ENCODE assay signal across 15 cellular contexts in the genomic region with DNA sequence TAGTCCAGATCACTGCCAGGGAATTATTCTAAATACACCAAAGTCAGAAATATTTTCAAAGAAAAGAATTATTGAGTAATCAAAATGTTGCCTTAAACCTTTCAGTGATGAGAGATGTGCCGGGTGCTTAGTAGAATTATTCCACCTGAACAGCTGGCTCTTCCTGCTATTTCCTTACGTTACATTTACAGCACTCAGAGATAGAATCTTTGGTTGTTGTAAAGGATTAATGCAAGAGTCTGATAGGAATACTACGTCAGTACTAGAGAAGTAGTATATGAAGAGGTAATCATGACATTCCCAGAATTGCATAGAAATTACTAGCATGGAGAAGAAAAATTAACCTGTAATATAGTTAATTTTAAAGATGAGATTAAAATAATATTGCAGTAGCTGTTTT. TPM values are rescaled to one million over a fixed set of nuclear protein-coding genes. Genes with fewer than 3 reads are reported as not detected.
DNase-seq lines count a peak whose midpoint lies in the region; ATAC-seq and TF ChIP-seq lines count a peak whose summit lies in the region.
"Had no signal": no experiment of that assay in that cellular context is flagged by ENCODE, and none has a peak within 500 bp of the region (broad histone marks: within the 10 kb centered on the region; RNA-seq: fewer than 3 reads in every experiment).

No MANE protein-coding gene starts in this region.

- H2AFZ ChIP-seq in smooth muscle cell (ENCODE audit: low read depth) = no peak overlapping the region

- no peak overlapping the region for H3K4me2 ChIP-seq in smooth muscle cell

- no peaks in the 10 kb centered on the region for H3K27me3 ChIP-seq in smooth muscle cell (ENCODE audit: low read depth)
- H3K27me3 ChIP-seq: esophagus muscularis mucosa had no signal

- CTCF ChIA-PET in activated CD4-positive, alpha-beta T cell treated with anti-CD3 and anti-CD28 coated beads, Interleukin-2, amount 10 ng/mL, durations not matched to agents 7 days and 5 days (lab: Charles Lee) = no interaction called here

- no peaks in the 10 kb centered on the region for H3K79me2 ChIP-seq in smooth muscle cell (ENCODE audit: low read depth)

- peak overlapping the region; percentile 85 for H3K27ac ChIP-seq in VCaP
- no peak overlapping the region for H3K27ac ChIP-seq in smooth muscle cell (ENCODE audit: low read depth)
- H3K27ac ChIP-seq: coronary artery, esophagus muscularis mucosa had no signal

- ATAC-seq in left lobe of liver (peak; percentile 42), HG03095 (IDR thresholded peaks at IDR 0.05; ENCODE audit: unreplicated experiment) (no peak), HG02884 (IDR thresholded peaks at IDR 0.05; ENCODE audit: unreplicated experiment) (no peak)
- ATAC-seq: natural killer cell had no signal

- H3K27ac Mint-ChIP-seq in HFFc6 = no peak overlapping the region
- no peak overlapping the region for H3K27ac Mint-ChIP-seq in activated CD4-positive, alpha-beta T cell treated with anti-CD3 and anti-CD28 coated beads, Interleukin-2, amount 10 ng/mL, durations not matched to agents 7 days and 5 days
- H3K27ac Mint-ChIP-seq: activated B cell treated with CpG ODN at 0.5 μM for 24 hours, natural killer cell, T-cell had no signal

- 81% methylated on average over 3 of the region's 3 CpGs for WGBS in smooth muscle cell (ENCODE audit: low lambda C conversion rate)

- no peaks in the 10 kb centered on the region for H3F3A ChIP-seq in smooth muscle cell (ENCODE audit: low read depth)

- H3K9me3 Mint-ChIP-seq in HFFc6 = no peaks in the 10 kb centered on the region
- no peaks in the 10 kb centered on the region for H3K9me3 Mint-ChIP-seq in activated CD4-positive, alpha-beta T cell treated with anti-CD3 and anti-CD28 coated beads, Interleukin-2, amount 10 ng/mL, durations not matched to agents 7 days and 5 days
- H3K9me3 Mint-ChIP-seq: activated B cell treated with CpG ODN at 0.5 μM for 24 hours, natural killer cell, T-cell had no signal

- H3K4me3 ChIP-seq in smooth muscle cell = peak overlapping the region; percentile 27
- H3K4me3 ChIP-seq: coronary artery had no signal

- no peaks in the 10 kb centered on the region for H3K9me3 ChIP-seq in smooth muscle cell (replicated peaks; ENCODE audit: low read depth)
- H3K9me3 ChIP-seq: esophagus muscularis mucosa had no signal

- H3K4me1 Mint-ChIP-seq in HFFc6 (ENCODE audit: low read depth) = peaks cover 23% of the 10 kb centered on the region
- H3K4me1 Mint-ChIP-seq in activated CD4-positive, alpha-beta T cell treated with anti-CD3 and anti-CD28 coated beads, Interleukin-2, amount 10 ng/mL, durations not matched to agents 7 days and 5 days = peaks cover 4% of the 10 kb centered on the region
- H3K4me1 Mint-ChIP-seq: natural killer cell had no signal

- H3K9ac ChIP-seq in smooth muscle cell (ENCODE audit: low read depth) = no peak overlapping the region

- TF ChIP-seq CTCF in HFFc6 (IDR thresholded peaks at IDR 0.05) (no peak), VCaP (conservative IDR thresholded peaks at IDR 0.05) (no peak), smooth muscle cell (IDR thresholded peaks at IDR 0.05; ENCODE audit: borderline replicate concordance, insufficient read depth, poor library complexity, severe bottlenecking) (no peak)

- DNase-seq in HFFc6 (no peak), left lobe of liver (ENCODE audit: low spot score) (no peak), smooth muscle cell (lab: John Stamatoyannopoulos, UW; ENCODE audit: unreplicated experiment) (no peak), 8988T (no peak)
- no peak for DNase-seq in activated CD4-positive, alpha-beta T cell treated with anti-CD3 and anti-CD28 coated beads, Interleukin-2, amount 10 ng/mL, durations not matched to agents 7 days and 5 days
- DNase-seq: activated B cell treated with CpG ODN at 0.5 μM for 24 hours, activated gamma-delta T cell treated with Interleukin-2 at 50 U/mL for 16 hours, natural killer cell, substantia nigra, T-cell had no signal

- H3K36me3 ChIP-seq in smooth muscle cell (ENCODE audit: low read depth) = no peaks in the 10 kb centered on the region
- H3K36me3 ChIP-seq: esophagus muscularis mucosa had no signal

- H3K4me1 ChIP-seq in smooth muscle cell (ENCODE audit: low read depth) = no peaks in the 10 kb centered on the region

- no peaks in the 10 kb centered on the region for H4K20me1 ChIP-seq in smooth muscle cell (ENCODE audit: low read depth)

- H3K27me3 Mint-ChIP-seq in HFFc6 (ENCODE audit: insufficient read depth) = no peaks in the 10 kb centered on the region; the same call in 1 of the 2 replicates
- peaks cover 4% of the 10 kb centered on the region for H3K27me3 Mint-ChIP-seq in activated CD4-positive, alpha-beta T cell treated with anti-CD3 and anti-CD28 coated beads, Interleukin-2, amount 10 ng/mL, durations not matched to agents 7 days and 5 days
- H3K27me3 Mint-ChIP-seq: activated B cell treated with CpG ODN at 0.5 μM for 24 hours, T-cell had no signal

- H3K36me3 Mint-ChIP-seq in HFFc6 (ENCODE audit: low read depth) = no peaks in the 10 kb centered on the region
- H3K36me3 Mint-ChIP-seq in activated CD4-positive, alpha-beta T cell treated with anti-CD3 and anti-CD28 coated beads, Interleukin-2, amount 10 ng/mL, durations not matched to agents 7 days and 5 days (ENCODE audit: low read depth) = no peaks in the 10 kb centered on the region
- H3K36me3 Mint-ChIP-seq: natural killer cell, T-cell had no signal

- POLR2A ChIA-PET in activated CD4-positive, alpha-beta T cell treated with anti-CD3 and anti-CD28 coated beads, Interleukin-2, amount 10 ng/mL, durations not matched to agents 7 days and 5 days (lab: Charles Lee) = no interaction called here

- peak overlapping the region; percentile 44; the same call in 1 of the 2 replicates for H3K4me3 Mint-ChIP-seq in HFFc6
- H3K4me3 Mint-ChIP-seq in activated CD4-positive, alpha-beta T cell treated with anti-CD3 and anti-CD28 coated beads, Interleukin-2, amount 10 ng/mL, durations not matched to agents 7 days and 5 days = no peak overlapping the region
- H3K4me3 Mint-ChIP-seq: activated B cell treated with CpG ODN at 0.5 μM for 24 hours, natural killer cell had no signal

RNA-seq across cellular contexts. Expression of gene ZDHHC23, which starts 50.9 kb away (rescaled TPM):
- 1 to 10 TPM; 4.6 to 7.5 (median 6.4) TPM for total RNA-seq in HFFc6 (2021; fragmentation: NEBNext Ultra II Directional; extraction: Animal tissue kit (Norgen Biotek cat#: 25700))
- total RNA-seq in left lobe of liver (11.7 TPM), smooth muscle cell (0.36 and 0.94 TPM in 2 replicates)
- 0.66 TPM in 1 of 2 replicates, not detected in the other for polyA plus RNA-seq in smooth muscle cell
- 1 to 10 TPM; 2.8 to 3.3 TPM for total RNA-seq in activated CD4-positive, alpha-beta T cell treated with anti-CD3 and anti-CD28 coated beads, Interleukin-2, amount 10 ng/mL, durations not matched to agents 7 days and 5 days

RNA-seq across cellular contexts. Expression of gene GRAMD1C, which starts 58.3 kb away (rescaled TPM):
- total RNA-seq in HFFc6 (2021; fragmentation: NEBNext Ultra II Directional; extraction: Animal tissue kit (Norgen Biotek cat#: 25700)) = 1 to 10 TPM; 5.6 to 7.0 (median 6.3) TPM
- 16.5 TPM for total RNA-seq in left lobe of liver
- total RNA-seq in smooth muscle cell = 1.8 and 3.1 TPM in 2 replicates
- polyA plus RNA-seq in smooth muscle cell = 1.9 and 3.5 TPM in 2 replicates
- total RNA-seq in activated CD4-positive, alpha-beta T cell treated with anti-CD3 and anti-CD28 coated beads, Interleukin-2, amount 10 ng/mL, durations not matched to agents 7 days and 5 days = under 1 TPM; 0.29 to 0.35 TPM
